In the genomic region with DNA sequence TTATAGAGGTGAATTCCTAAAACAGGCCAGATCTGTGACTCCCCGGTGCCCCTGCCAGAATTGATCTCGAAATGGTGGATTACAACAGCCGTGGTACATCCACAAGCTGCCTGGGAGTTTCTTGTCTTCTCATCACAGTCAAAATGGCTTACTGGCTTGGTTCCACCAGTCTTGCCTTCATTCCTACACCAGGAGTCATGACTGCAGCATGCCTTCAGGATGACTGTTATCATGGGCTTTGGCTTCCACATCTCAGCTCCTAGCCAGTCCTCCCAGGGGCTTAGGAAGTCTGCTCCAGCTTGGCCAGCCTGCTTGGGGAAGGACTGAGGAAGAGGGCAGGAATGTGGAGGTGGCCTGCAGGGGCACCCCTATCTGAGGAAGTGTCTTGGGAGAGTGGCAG, we compare ENCODE assay signal across 10 cellular contexts.
DNase-seq lines count a peak whose midpoint lies in the region; TF ChIP-seq lines count a peak whose summit lies in the region.
"Had no signal": no experiment of that assay in that cellular context is flagged by ENCODE, and none has a peak within 500 bp of the region (broad histone marks: within the 10 kb centered on the region; RNA-seq: fewer than 3 reads in every experiment).

No MANE protein-coding gene starts in this region.

- 79 to 93% (median 87%) methylated on average over 3 of the region's 3 CpGs for WGBS in ovary, 3 donors

- no peaks in the 10 kb centered on the region for H3K36me3 ChIP-seq in ovary

- H3K4me1 ChIP-seq in ovary (ENCODE audit: insufficient read depth) = no peaks in the 10 kb centered on the region

- peak overlapping the region; percentile 32 for H3K4me3 Mint-ChIP-seq in HFFc6
- H3K4me3 Mint-ChIP-seq: activated CD4-positive, alpha-beta T cell treated with anti-CD3 and anti-CD28 coated beads, Interleukin-2, amount 10 ng/mL, durations not matched to agents 24 days and 14 days had no signal

- H3K36me3 Mint-ChIP-seq in HFFc6 (ENCODE audit: low read depth) = peaks cover 19% of the 10 kb centered on the region

- peak overlapping the region; percentile 95 for H3K27ac Mint-ChIP-seq in HFFc6
- H3K27ac Mint-ChIP-seq: activated CD4-positive, alpha-beta T cell treated with anti-CD3 and anti-CD28 coated beads, Interleukin-2, amount 10 ng/mL, durations not matched to agents 24 days and 14 days had no signal

- 0 out of 2 replicates have a peak, but pooled peaks have one; percentile 11 for TF ChIP-seq CTCF in HFFc6 (IDR thresholded peaks at IDR 0.05)
- TF ChIP-seq CTCF in astrocyte of the spinal cord (IDR thresholded peaks at IDR 0.05; ENCODE audit: low read depth, low read length) = no peak
- no peak for TF ChIP-seq CTCF in ovary (IDR thresholded peaks at IDR 0.05)

- H3K9me3 ChIP-seq in ovary = peaks cover 0 to 3% of the 10 kb centered on the region in 2 donors

- H3K4me1 Mint-ChIP-seq in HFFc6 (ENCODE audit: low read depth) = peaks cover 50% of the 10 kb centered on the region
- H3K4me1 Mint-ChIP-seq: activated CD4-positive, alpha-beta T cell treated with anti-CD3 and anti-CD28 coated beads, Interleukin-2, amount 10 ng/mL, durations not matched to agents 24 days and 14 days had no signal

- no peak for TF ChIP-seq EP300 in ovary (IDR thresholded peaks at IDR 0.05)

- peak; percentile 92 for DNase-seq in A172 (ENCODE audit: low spot score)
- DNase-seq in HFFc6 = peak; percentile 97
- peak; percentile 95 for DNase-seq in astrocyte of the spinal cord (ENCODE audit: low read depth, low spot score)
- peak; percentile 70 for DNase-seq in kidney glomerular epithelial cell (lab: John Stamatoyannopoulos, UW)
- DNase-seq in substantia nigra (lab: John Stamatoyannopoulos, UW) = no peak
- no peak for DNase-seq in DMS114 treated with DMSO at 0.1 percent for 48 hours (lab: John Stamatoyannopoulos, UW; ENCODE audit: unreplicated experiment)
- DNase-seq in ovary = no peak
- DNase-seq in hippocampal formation (lab: John Stamatoyannopoulos, UW) = no peak
- DNase-seq: activated CD4-positive, alpha-beta T cell treated with anti-CD3 and anti-CD28 coated beads, Interleukin-2, amount 10 ng/mL, durations not matched to agents 24 days and 14 days; NCI-H1105 had no signal

- peaks cover 12% of the 10 kb centered on the region for H3K9me3 Mint-ChIP-seq in HFFc6

- H3K4me3 ChIP-seq in astrocyte of the spinal cord (ENCODE audit: low read depth, low read length) = no peak overlapping the region
- no peak overlapping the region for H3K4me3 ChIP-seq in ovary

- H3K27ac ChIP-seq in substantia nigra (ENCODE audit: low read depth, low read length, poor library complexity, severe bottlenecking) = no peak overlapping the region
- H3K27ac ChIP-seq in ovary = no peak overlapping the region

- no peak for TF ChIP-seq POLR2A in ovary (IDR thresholded peaks at IDR 0.05)

- intact Hi-C loops in ovary (cut with DNase I) = no loop called here

- no peaks in the 10 kb centered on the region for H3K27me3 ChIP-seq in ovary

- H3K27me3 Mint-ChIP-seq in HFFc6 (ENCODE audit: insufficient read depth) = no peaks in the 10 kb centered on the region; the same call in 1 of the 2 replicates
- H3K27me3 Mint-ChIP-seq: activated CD4-positive, alpha-beta T cell treated with anti-CD3 and anti-CD28 coated beads, Interleukin-2, amount 10 ng/mL, durations not matched to agents 24 days and 14 days had no signal

- in situ Hi-C loops in astrocyte of the spinal cord (cut with HindIII; ENCODE audit: low sequenced_read_pairs) = no loop called here

Comparison
In these comparisons a context has a peak if more than half of its experiments do, and no peak if none do; other contexts are left out.
1. DNase-seq: peak in A172 (single experiment), HFFc6 (single experiment), astrocyte of the spinal cord (single experiment) and kidney glomerular epithelial cell (single experiment); none in substantia nigra (0 of 49), DMS114 treated with DMSO at 0.1 percent for 48 hours (single experiment), ovary (0 of 5) and hippocampal formation (0 of 2).